Comparison of ENCODE assay signal across 13 cellular contexts in the genomic region with DNA sequence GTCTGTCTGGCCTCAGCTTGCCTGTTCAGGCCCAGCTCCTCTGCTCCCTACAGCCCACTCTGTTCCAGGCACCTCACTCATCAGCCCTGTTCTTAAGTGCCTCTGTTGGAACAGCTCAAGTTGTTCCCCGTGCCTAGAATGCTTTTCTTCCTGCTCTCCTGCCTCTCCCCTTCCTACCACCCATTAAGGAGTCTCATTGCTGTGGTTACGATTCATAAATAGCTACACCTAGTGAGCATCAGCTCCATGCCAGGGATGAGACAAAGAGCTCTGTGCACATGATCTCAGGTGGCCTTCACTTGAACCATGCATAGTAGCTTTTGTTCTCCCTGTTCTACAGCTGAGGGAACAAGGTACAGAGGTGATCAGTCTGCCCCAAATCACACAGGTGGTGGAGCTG. TPM values are rescaled to one million over a fixed set of nuclear protein-coding genes. Genes with fewer than 3 reads are reported as not detected.
DNase-seq lines count a peak whose midpoint lies in the region; ATAC-seq lines count a peak whose summit lies in the region.
"Had no signal": no experiment of that assay in that cellular context is flagged by ENCODE, and none has a peak within 500 bp of the region (broad histone marks: within the 10 kb centered on the region; RNA-seq: fewer than 3 reads in every experiment).

No MANE protein-coding gene starts in this region.

- no peaks in the 10 kb centered on the region for H3K36me3 Mint-ChIP-seq in activated naive CD8-positive, alpha-beta T cell treated with anti-CD3 and anti-CD28 coated beads, Interleukin-2, amount 10 ng/mL, durations not matched to agents 7 days and 5 days
- no peaks in the 10 kb centered on the region for H3K36me3 Mint-ChIP-seq in naive thymus-derived CD4-positive, alpha-beta T cell

- no peak overlapping the region for H2AFZ ChIP-seq in GM23248

- H3K4me1 ChIP-seq in GM23248 (ENCODE audit: insufficient read depth), result no peaks in the 10 kb centered on the region
- H3K4me1 ChIP-seq in naive thymus-derived CD4-positive, alpha-beta T cell (ENCODE audit: control insufficient read depth in 2 of 2, insufficient read depth in 2 of 2, low read length in 2 of 2), result peaks cover 0 to 5% of the 10 kb centered on the region in 2 donors

- no peaks in the 10 kb centered on the region for H3K9me2 ChIP-seq in GM23248 (ENCODE audit: insufficient read depth)

- H3K27ac Mint-ChIP-seq in activated naive CD8-positive, alpha-beta T cell treated with anti-CD3 and anti-CD28 coated beads, Interleukin-2, amount 10 ng/mL, durations not matched to agents 7 days and 5 days, result no peak overlapping the region
- H3K27ac Mint-ChIP-seq in naive thymus-derived CD4-positive, alpha-beta T cell, result peak overlapping the region in 7 of 9 donors; percentile 68 to 86 (median 78)

- peaks cover 3% of the 10 kb centered on the region; the same call in 1 of the 2 replicates for H3F3A ChIP-seq in GM23248 (ENCODE audit: insufficient read depth)

- H3K9ac ChIP-seq in GM23248, result no peak overlapping the region

- CTCF ChIA-PET in naive thymus-derived CD4-positive, alpha-beta T cell (lab: Charles Lee), result interaction anchor here (0.6 to 1.4 kb wide), 2 partner anchors 9 to 266 kb away, joined by 3 to 5 read pairs; no protein-coding TSS in a partner anchor

- H3K79me2 ChIP-seq in GM23248 (ENCODE audit: insufficient read depth), result no peaks in the 10 kb centered on the region

- DNase-seq in DMS 273 (lab: John Stamatoyannopoulos, UW; ENCODE audit: unreplicated experiment), result peak; percentile 34
- no peak for DNase-seq in DMS 273 treated with DMSO at 0.1 percent for 48 hours (lab: John Stamatoyannopoulos, UW)
- peak; percentile 32 for DNase-seq in GM23248
- DNase-seq in activated naive CD8-positive, alpha-beta T cell treated with anti-CD3 and anti-CD28 coated beads, Interleukin-2, amount 10 ng/mL, durations not matched to agents 7 days and 5 days, result no peak
- DNase-seq in naive thymus-derived CD4-positive, alpha-beta T cell, result no peak
- DNase-seq in retina, result no peak
- DNase-seq in foreskin melanocyte, result no peak
- DNase-seq: heart right ventricle, midbrain, NCI-H2171, Right ventricle myocardium superior had no signal

- no peak overlapping the region for H3K4me3 ChIP-seq in GM23248
- H3K4me3 ChIP-seq in naive thymus-derived CD4-positive, alpha-beta T cell (ENCODE audit: low read length), result no peak overlapping the region
- H3K4me3 ChIP-seq: heart right ventricle had no signal

- peaks cover 30% of the 10 kb centered on the region for H3K27me3 Mint-ChIP-seq in activated naive CD8-positive, alpha-beta T cell treated with anti-CD3 and anti-CD28 coated beads, Interleukin-2, amount 10 ng/mL, durations not matched to agents 7 days and 5 days
- peaks cover 0 to 46% (median 4%) of the 10 kb centered on the region in 5 donors for H3K27me3 Mint-ChIP-seq in naive thymus-derived CD4-positive, alpha-beta T cell

- WGBS in GM23248 (ENCODE audit: low coverage in 1 of 2, low lambda C conversion rate in 2 of 2, missing lambda C conversion rate in 2 of 2), 2 experiments, result 67 to 71% methylated on average over 2 of the region's 2 CpGs

- no peaks in the 10 kb centered on the region for H3K9me3 ChIP-seq in GM23248 (ENCODE audit: low read depth)
- H3K9me3 ChIP-seq in naive thymus-derived CD4-positive, alpha-beta T cell (ENCODE audit: control insufficient read depth in 2 of 3, low read length in 3 of 3), result no peaks in the 10 kb centered on the region
- H3K9me3 ChIP-seq: heart right ventricle had no signal

- H3K4me3 Mint-ChIP-seq in activated naive CD8-positive, alpha-beta T cell treated with anti-CD3 and anti-CD28 coated beads, Interleukin-2, amount 10 ng/mL, durations not matched to agents 7 days and 5 days, result peak overlapping the region; percentile 49
- H3K4me3 Mint-ChIP-seq in naive thymus-derived CD4-positive, alpha-beta T cell, result peak overlapping the region; percentile 12 to 84 (median 76)

- peaks cover 21% of the 10 kb centered on the region for H3K27me3 ChIP-seq in GM23248 (replicated peaks; ENCODE audit: insufficient read depth)
- H3K27me3 ChIP-seq in naive thymus-derived CD4-positive, alpha-beta T cell (ENCODE audit: control insufficient read depth in 2 of 2, insufficient read depth in 2 of 2, low read length in 2 of 2), result no peaks in the 10 kb centered on the region

- no peaks in the 10 kb centered on the region for H4K20me1 ChIP-seq in GM23248 (ENCODE audit: insufficient read depth)

- no peaks in the 10 kb centered on the region for H3K9me3 Mint-ChIP-seq in activated naive CD8-positive, alpha-beta T cell treated with anti-CD3 and anti-CD28 coated beads, Interleukin-2, amount 10 ng/mL, durations not matched to agents 7 days and 5 days
- no peaks in the 10 kb centered on the region for H3K9me3 Mint-ChIP-seq in naive thymus-derived CD4-positive, alpha-beta T cell

- H3K4me2 ChIP-seq in GM23248 (ENCODE audit: unreplicated experiment), result no peak overlapping the region

- no peaks in the 10 kb centered on the region for H3K36me3 ChIP-seq in GM23248 (ENCODE audit: low read depth)
- no peaks in the 10 kb centered on the region for H3K36me3 ChIP-seq in naive thymus-derived CD4-positive, alpha-beta T cell (ENCODE audit: control insufficient read depth in 2 of 3, insufficient read depth in 3 of 3, low read length in 3 of 3)

- peaks cover 7% of the 10 kb centered on the region for H3K4me1 Mint-ChIP-seq in activated naive CD8-positive, alpha-beta T cell treated with anti-CD3 and anti-CD28 coated beads, Interleukin-2, amount 10 ng/mL, durations not matched to agents 7 days and 5 days
- H3K4me1 Mint-ChIP-seq in naive thymus-derived CD4-positive, alpha-beta T cell, result peaks cover 5 to 18% (median 17%) of the 10 kb centered on the region in 7 donors

- no peak for ATAC-seq in activated naive CD8-positive, alpha-beta T cell treated with anti-CD3 and anti-CD28 coated beads, Interleukin-2, amount 10 ng/mL, durations not matched to agents 7 days and 5 days (ENCODE audit: low read depth)
- ATAC-seq in naive thymus-derived CD4-positive, alpha-beta T cell, result no peak
- ATAC-seq in GM21723 (IDR thresholded peaks at IDR 0.05; ENCODE audit: unreplicated experiment), result no peak

- intact Hi-C loops in naive thymus-derived CD4-positive, alpha-beta T cell (cut with micrococcal nuclease), result loop anchor here (2.0 to 10.0 kb wide), 6 partner anchors 115 to 555 kb away; a partner anchor contains a TSS

- POLR2A ChIA-PET in activated naive CD8-positive, alpha-beta T cell treated with anti-CD3 and anti-CD28 coated beads, Interleukin-2, amount 10 ng/mL, durations not matched to agents 7 days and 5 days (lab: Charles Lee), result no interaction called here
- POLR2A ChIA-PET in naive thymus-derived CD4-positive, alpha-beta T cell (lab: Charles Lee), result interaction anchor here (0.6 to 2.1 kb wide), 5 partner anchors 12 to 551 kb away, joined by 3 to 7 read pairs (median 3); no protein-coding TSS in a partner anchor

- no peak overlapping the region for H3K27ac ChIP-seq in GM23248
- no peak overlapping the region for H3K27ac ChIP-seq in naive thymus-derived CD4-positive, alpha-beta T cell (ENCODE audit: low read depth, low read length)
- H3K27ac ChIP-seq: 22Rv1, heart right ventricle had no signal

- in situ Hi-C loops in GM23248 (cut with MboI), result no loop called here

RNA-seq across cellular contexts. Expression of a gene that starts 54.3 kb away (rescaled TPM):
- under 0.01 TPM in 1 of 2 replicates, not detected in the other for total RNA-seq in GM23248 (2014; rRNA removed; shearing (Covaris generic))
- 0.11 TPM in 1 of 2 replicates, not detected in the other for polyA plus RNA-seq in GM23248 (2016; fragmentation: Nextera tagmentation; extraction: Ambion mirVana)
- total RNA-seq in activated naive CD8-positive, alpha-beta T cell treated with anti-CD3 and anti-CD28 coated beads, Interleukin-2, amount 10 ng/mL, durations not matched to agents 7 days and 5 days, result under 1 TPM; 0.08 to 0.09 TPM
- under 1 TPM in 2 of 5 experiments, not detected in 3; 0.05 to 0.42 TPM for total RNA-seq in naive thymus-derived CD4-positive, alpha-beta T cell
- not detected for polyA plus RNA-seq in naive thymus-derived CD4-positive, alpha-beta T cell
- total RNA-seq: Right ventricle myocardium superior had no signal

Comparison
In these comparisons a context has a peak if more than half of its experiments do, and no peak if none do; other contexts are left out.
1. DNase-seq: peak in DMS 273 (single experiment) and GM23248 (single experiment); none in DMS 273 treated with DMSO at 0.1 percent for 48 hours (single experiment), activated naive CD8-positive, alpha-beta T cell treated with anti-CD3 and anti-CD28 coated beads, Interleukin-2, amount 10 ng/mL, durations not matched to agents 7 days and 5 days (single experiment), naive thymus-derived CD4-positive, alpha-beta T cell (0 of 9), retina (single experiment) and foreskin melanocyte (single experiment).